ENCODE assay signal across 1 cellular context in the genomic region with DNA sequence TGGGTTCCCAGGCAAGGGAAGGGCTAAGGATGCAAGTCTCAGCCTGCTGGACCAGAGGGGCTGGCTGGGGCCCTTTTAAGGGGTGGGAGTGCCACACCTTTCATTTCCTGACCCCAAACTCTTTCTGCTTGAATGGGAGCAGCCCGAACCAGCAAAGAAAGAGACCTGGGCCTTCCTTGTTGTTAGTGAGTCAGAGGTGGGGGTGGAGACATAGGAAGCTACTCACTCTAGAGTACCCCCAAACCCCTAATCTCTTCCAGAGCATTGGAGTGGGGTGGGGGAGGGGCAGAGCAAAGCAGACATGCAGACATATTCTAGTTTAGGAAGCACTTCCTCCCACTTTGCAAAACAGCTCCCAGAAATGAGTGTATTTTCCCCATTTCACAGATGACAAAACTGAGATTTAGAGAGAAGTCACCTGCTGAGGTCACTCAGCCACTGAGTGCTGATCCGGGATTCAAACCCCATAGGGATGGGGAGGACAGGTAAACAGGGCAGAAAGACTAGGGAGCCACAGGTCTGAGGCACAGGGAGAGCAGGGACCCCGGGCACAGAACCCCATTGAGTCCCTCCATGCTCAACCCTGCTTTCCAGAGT.
TF ChIP-seq lines count a peak whose summit lies in the region.

No MANE protein-coding gene starts in this region.

TF ChIP-seq in endothelial cell of umbilical vein, 7 proteins besides CTCF, POLR2A, EP300 and RAD21:
- TF ChIP-seq MYC (IDR thresholded peaks at IDR 0.05; ENCODE audit: low read depth, low read length) = no peak
